18 cellular contexts compared by ENCODE assay signal in the genomic region with DNA sequence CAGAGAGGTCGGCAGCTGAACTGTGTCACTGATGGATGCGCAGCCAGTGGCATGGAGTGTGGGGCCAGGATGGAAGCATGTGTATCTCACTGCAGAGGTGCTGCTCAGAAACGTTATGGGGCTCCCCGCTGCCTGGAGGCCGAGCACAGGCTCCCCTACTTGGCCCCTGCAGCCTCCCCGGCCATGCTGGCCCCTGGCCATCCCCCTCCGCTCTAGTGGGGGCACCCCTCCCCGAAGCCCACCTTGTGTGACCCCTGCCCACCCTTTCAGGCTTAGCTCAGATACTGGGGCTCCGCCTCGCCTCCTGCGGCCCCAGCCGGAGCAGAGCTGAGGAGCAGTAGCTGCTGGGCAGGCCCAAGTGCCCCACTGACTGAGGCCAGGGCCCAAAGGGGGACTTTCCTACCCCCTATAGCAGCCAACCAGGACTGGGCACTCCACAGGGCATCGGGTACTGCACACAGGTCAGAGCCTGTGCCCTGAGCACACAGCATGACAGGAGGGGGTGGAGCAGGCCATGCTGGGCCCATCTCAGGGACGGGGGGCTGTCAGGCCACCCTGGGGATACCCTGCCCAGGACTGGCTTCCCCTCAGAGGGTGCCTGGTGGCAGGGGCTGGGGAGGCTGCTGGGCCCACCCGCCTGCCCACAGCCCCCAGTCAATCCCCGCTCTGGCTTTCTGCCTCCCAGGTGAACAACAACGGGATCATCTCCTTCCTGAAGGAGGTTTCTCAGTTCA.
"Had no signal": no experiment of that assay in that cellular context is flagged by ENCODE, and none has a peak within 500 bp of the region (broad histone marks: within the 10 kb centered on the region; RNA-seq: fewer than 3 reads in every experiment).

No MANE protein-coding gene starts in this region.

- H3K27ac Mint-ChIP-seq: activated naive CD8-positive, alpha-beta T cell treated with anti-CD3 and anti-CD28 coated beads, Interleukin-2, amount 10 ng/mL, durations not matched to agents 7 days and 5 days; dendritic cell treated with granulocyte-macrophage colony-stimulating factor and Interleukin-4, amounts not matched to agents 40 ng/mL and 50 ng/mL, for 4 days; effector memory CD8-positive, alpha-beta T cell; immature natural killer cell; stimulated activated memory B cell treated with anti-CD40 and anti-IgM and Interleukin-4, amounts not matched to agents 10 μg/mL and 1 μg/mL and 100 μg/mL, for 72 hours had no signal

- DNase-seq: activated CD4-positive, alpha-beta T cell treated with anti-CD3 and anti-CD28 coated beads, Interleukin-2, amount 50 U/mL, for 4 hours; activated naive CD4-positive, alpha-beta T cell; activated naive CD8-positive, alpha-beta T cell treated with anti-CD3 and anti-CD28 coated beads, Interleukin-2, amount 10 ng/mL, durations not matched to agents 7 days and 5 days; anterior cingulate cortex; cerebellar nuclear complex; effector memory CD8-positive, alpha-beta T cell; foreskin melanocyte; heart left ventricle; immature natural killer cell; left colon; mesenchymal stem cell; substantia nigra; T-helper 1 cell; T1000 had no signal

- H3K27me3 Mint-ChIP-seq: activated naive CD8-positive, alpha-beta T cell treated with anti-CD3 and anti-CD28 coated beads, Interleukin-2, amount 10 ng/mL, durations not matched to agents 7 days and 5 days; stimulated activated memory B cell treated with anti-CD40 and anti-IgM and Interleukin-4, amounts not matched to agents 10 μg/mL and 1 μg/mL and 100 μg/mL, for 72 hours had no signal

- H3K4me1 Mint-ChIP-seq: activated naive CD8-positive, alpha-beta T cell treated with anti-CD3 and anti-CD28 coated beads, Interleukin-2, amount 10 ng/mL, durations not matched to agents 7 days and 5 days; immature natural killer cell had no signal

- ATAC-seq: activated CD4-positive, CD25-positive, alpha-beta regulatory T cell treated with anti-CD3 and anti-CD28 coated beads, Interleukin-2, amount 50 U/mL, for 24 hours; effector memory CD8-positive, alpha-beta T cell; left colon; SK-N-SH treated with all-trans-retinoic acid at 6 μM for 48 hours; stimulated activated memory B cell treated with anti-CD40 and anti-IgM and Interleukin-4, amounts not matched to agents 10 μg/mL and 1 μg/mL and 100 μg/mL, for 72 hours had no signal

- H3K4me3 Mint-ChIP-seq: activated naive CD8-positive, alpha-beta T cell treated with anti-CD3 and anti-CD28 coated beads, Interleukin-2, amount 10 ng/mL, durations not matched to agents 7 days and 5 days; dendritic cell treated with granulocyte-macrophage colony-stimulating factor and Interleukin-4, amounts not matched to agents 40 ng/mL and 50 ng/mL, for 4 days; effector memory CD8-positive, alpha-beta T cell; immature natural killer cell; stimulated activated memory B cell treated with anti-CD40 and anti-IgM and Interleukin-4, amounts not matched to agents 10 μg/mL and 1 μg/mL and 100 μg/mL, for 72 hours had no signal
